In genomic region chr19:40420766-40421467, GRCh38 we compare ENCODE assay signal across 9 cellular contexts. TPM values are rescaled to one million over a fixed set of nuclear protein-coding genes. Genes with fewer than 3 reads are reported as not detected.
DNase-seq lines count a peak whose midpoint lies in the region; ATAC-seq, FAIRE-seq and TF ChIP-seq lines count a peak whose summit lies in the region.
"Had no signal": no experiment of that assay in that cellular context is flagged by ENCODE, and none has a peak within 500 bp of the region (broad histone marks: within the 10 kb centered on the region; RNA-seq: fewer than 3 reads in every experiment).

No MANE protein-coding gene starts in this region.

- ATAC-seq in GM19035 (IDR thresholded peaks at IDR 0.05; ENCODE audit: unreplicated experiment), result peak; percentile 35
- peak; percentile 46 to 56 for ATAC-seq in naive thymus-derived CD8-positive, alpha-beta T cell
- peak; percentile 47 for ATAC-seq in stimulated activated naive CD8-positive, alpha-beta T cell treated with anti-CD3 and anti-CD28 coated beads, Interleukin-15, Interleukin-2, amounts not matched to agents 100 U/mL and 50 U/mL, for 24 hours

- TF ChIP-seq EP300 in Ishikawa (IDR thresholded peaks at IDR 0.05; ENCODE audit: borderline replicate concordance), result no peak; the same call in 1 of the 2 replicates

- TF ChIP-seq RAD21 in Ishikawa (IDR thresholded peaks at IDR 0.05; ENCODE audit: low read depth), result peak; percentile 35; the same call in 1 of the 2 replicates

- H3K4me3 Mint-ChIP-seq in naive thymus-derived CD8-positive, alpha-beta T cell, result peak overlapping the region; percentile 79 to 93 (median 88)

- peaks cover 17 to 48% (median 40%) of the 10 kb centered on the region in 4 donors for H3K4me1 Mint-ChIP-seq in naive thymus-derived CD8-positive, alpha-beta T cell

- peak overlapping the region; percentile 68 for H3K4me3 ChIP-seq in fibroblast of mammary gland (ENCODE audit: control insufficient read depth, low read depth, low read length)

- FAIRE-seq in RCC 7860 (lab: Jason Lieb, UNC), result no peak

- peaks cover 0 to 6% (median 0%) of the 10 kb centered on the region in 3 donors for H3K36me3 Mint-ChIP-seq in naive thymus-derived CD8-positive, alpha-beta T cell

- H3K9me3 Mint-ChIP-seq in naive thymus-derived CD8-positive, alpha-beta T cell, result no peaks in the 10 kb centered on the region

- H3K27me3 Mint-ChIP-seq in naive thymus-derived CD8-positive, alpha-beta T cell, result peaks cover 0 to 3% (median 0%) of the 10 kb centered on the region in 5 donors

- DNase-seq in Ammon's horn (ENCODE audit: low spot score) (peak; percentile 91), RCC 7860 (ENCODE audit: low spot score) (peak; percentile 62), fibroblast of mammary gland (ENCODE audit: low read depth) (peak; percentile 91)
- peak; percentile 61 for DNase-seq in activated T-helper 9 cell treated with anti-CD3 and anti-CD28 coated beads, Interleukin-2, amount 50 U/mL, for 16 hours (ENCODE audit: low read depth)
- DNase-seq in naive thymus-derived CD8-positive, alpha-beta T cell, result peak; percentile 48 to 84 (median 70)
- DNase-seq in stimulated activated naive CD8-positive, alpha-beta T cell treated with anti-CD3 and anti-CD28 coated beads, Interleukin-15, Interleukin-2, amounts not matched to agents 100 U/mL and 50 U/mL, for 24 hours, result peak; percentile 84

- POLR2A ChIA-PET in naive thymus-derived CD8-positive, alpha-beta T cell (lab: Charles Lee), result interaction anchor here (0.6 to 5.5 kb wide), 20 partner anchors 8 to 1822 kb away, joined by 3 to 73 read pairs (median 4); partner anchors contain the start of genes BLVRB, PLD3, PRX and RPS16

- peak; percentile 87 for TF ChIP-seq CTCF in fibroblast of mammary gland (conservative IDR thresholded peaks at IDR 0.05; ENCODE audit: control insufficient read depth, insufficient read depth, low read depth, low read length)

- peak overlapping the region; percentile 89 to 98 (median 96) for H3K27ac Mint-ChIP-seq in naive thymus-derived CD8-positive, alpha-beta T cell

TF ChIP-seq in Ishikawa, 13 proteins besides CTCF, POLR2A, EP300 and RAD21:
- TF ChIP-seq TEAD4 (IDR thresholded peaks at IDR 0.05) (peak; percentile 98), MAX (IDR thresholded peaks at IDR 0.05) (peak; percentile 85), CEBPB (IDR thresholded peaks at IDR 0.05) (no peak), ZBTB7A (IDR thresholded peaks at IDR 0.05; ENCODE audit: low read depth) (0 out of 2 replicates have a peak, but pooled peaks have one; percentile 31), CREB1 (IDR thresholded peaks at IDR 0.05; ENCODE audit: low read depth) (no peak), TCF12 (IDR thresholded peaks at IDR 0.05; ENCODE audit: low read depth) (peak; percentile 81), NFIC (IDR thresholded peaks at IDR 0.05) (peak; percentile 82), EGR1 (IDR thresholded peaks at IDR 0.05) (peak; percentile 98), FOXM1 (IDR thresholded peaks at IDR 0.05; ENCODE audit: borderline replicate concordance, low read depth) (peak; percentile 32; the same call in 1 of the 2 replicates), YY1 (IDR thresholded peaks at IDR 0.05; ENCODE audit: low read depth) (0 out of 2 replicates have a peak, but pooled peaks have one; percentile 21), TAF1 (IDR thresholded peaks at IDR 0.05; ENCODE audit: low read depth) (peak; percentile 69), REST (IDR thresholded peaks at IDR 0.05; ENCODE audit: low read depth) (no peak)
- TF ChIP-seq, protein P1, sequence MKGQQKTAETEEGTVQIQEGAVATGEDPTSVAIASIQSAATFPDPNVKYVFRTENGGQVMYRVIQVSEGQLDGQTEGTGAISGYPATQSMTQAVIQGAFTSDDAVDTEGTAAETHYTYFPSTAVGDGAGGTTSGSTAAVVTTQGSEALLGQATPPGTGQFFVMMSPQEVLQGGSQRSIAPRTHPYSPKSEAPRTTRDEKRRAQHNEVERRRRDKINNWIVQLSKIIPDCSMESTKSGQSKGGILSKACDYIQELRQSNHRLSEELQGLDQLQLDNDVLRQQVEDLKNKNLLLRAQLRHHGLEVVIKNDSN (IDR thresholded peaks at IDR 0.05), result peak; percentile 60

RNA-seq across cellular contexts. Expression of gene SERTAD1, which starts 4.9 kb away (rescaled TPM):
- total RNA-seq in naive thymus-derived CD8-positive, alpha-beta T cell, result 1 to 10 TPM; 6.2 to 8.1 TPM
- polyA plus RNA-seq in naive thymus-derived CD8-positive, alpha-beta T cell, result 10 to 100 TPM in 1 of 3 donors, 1 to 10 TPM in 2; 2.6 to 10.4 (median 3.5) TPM

RNA-seq across cellular contexts. Expression of gene PRX, which starts 7.7 kb away (rescaled TPM):
- total RNA-seq in naive thymus-derived CD8-positive, alpha-beta T cell, result 1 to 10 TPM; 3.8 to 4.0 TPM
- under 1 TPM; 0.39 to 0.49 (median 0.44) TPM for polyA plus RNA-seq in naive thymus-derived CD8-positive, alpha-beta T cell

RNA-seq across cellular contexts. Expression of gene SERTAD3, which starts 23.2 kb away (rescaled TPM):
- 10 to 100 TPM in 1 of 2 experiments, 1 to 10 TPM in 1; 9.5 to 10.6 TPM for total RNA-seq in naive thymus-derived CD8-positive, alpha-beta T cell
- 1 to 10 TPM; 2.3 to 9.2 (median 2.9) TPM for polyA plus RNA-seq in naive thymus-derived CD8-positive, alpha-beta T cell

RNA-seq across cellular contexts. Expression of gene HIPK4, which starts 30.9 kb away (rescaled TPM):
- under 1 TPM; 0.18 to 0.19 TPM for total RNA-seq in naive thymus-derived CD8-positive, alpha-beta T cell
- polyA plus RNA-seq in naive thymus-derived CD8-positive, alpha-beta T cell, result not detected
- total RNA-seq: T-helper 2 cell treated with Interferon-gamma antibody and Interleukin-4, amounts not matched to agents 100 ng/mL and 5 ng/mL, for 36 hours had no signal

RNA-seq across cellular contexts. Expression of gene BLVRB, which starts 44.6 kb away (rescaled TPM):
- total RNA-seq in naive thymus-derived CD8-positive, alpha-beta T cell, result 10 to 100 TPM; 11.8 to 12.8 TPM
- polyA plus RNA-seq in naive thymus-derived CD8-positive, alpha-beta T cell, result 10 to 100 TPM; 17.3 to 27.8 (median 22.6) TPM

Comparison
In these comparisons a context has a peak if more than half of its experiments do, and no peak if none do; other contexts are left out.
1. Peak in every context shown above with its lines: DNase-seq, ATAC-seq and H3K4me3 ChIP-seq.